In genomic region chr13:76792680-76793334, GRCh38 we compare ENCODE assay signal across 11 cellular contexts.
DNase-seq lines count a peak whose midpoint lies in the region; ATAC-seq and TF ChIP-seq lines count a peak whose summit lies in the region.
"Had no signal": no experiment of that assay in that cellular context is flagged by ENCODE, and none has a peak within 500 bp of the region (broad histone marks: within the 10 kb centered on the region; RNA-seq: fewer than 3 reads in every experiment).

No MANE protein-coding gene starts in this region.

- H3K4me1 Mint-ChIP-seq in nephron, result peaks cover 32% of the 10 kb centered on the region
- H3K4me1 Mint-ChIP-seq in activated CD8-positive, alpha-beta T cell treated with anti-CD3 and anti-CD28 coated beads for 36 hours (ENCODE audit: low read depth), result no peaks in the 10 kb centered on the region
- no peaks in the 10 kb centered on the region for H3K4me1 Mint-ChIP-seq in CD8-positive, alpha-beta T cell (ENCODE audit: low read depth)

- H3K9me3 ChIP-seq in CD8-positive, alpha-beta T cell (ENCODE audit: low read length), result no peaks in the 10 kb centered on the region
- H3K9me3 ChIP-seq: Caco-2 had no signal

- ATAC-seq in activated CD8-positive, alpha-beta T cell treated with anti-CD3 and anti-CD28 coated beads for 36 hours, result no peak
- no peak for ATAC-seq in CD8-positive, alpha-beta T cell

- peak overlapping the region; percentile 67 to 90 (median 74) for H3K27ac Mint-ChIP-seq in nephron
- H3K27ac Mint-ChIP-seq in activated CD8-positive, alpha-beta T cell treated with anti-CD3 and anti-CD28 coated beads for 36 hours, result no peak overlapping the region
- H3K27ac Mint-ChIP-seq in CD8-positive, alpha-beta T cell, result no peak overlapping the region

- CTCF ChIA-PET in activated CD8-positive, alpha-beta T cell treated with anti-CD3 and anti-CD28 coated beads for 36 hours (lab: Charles Lee), result interaction anchor here (1.6 kb wide), 1 partner anchor 9 kb away, joined by 3 read pairs; no protein-coding TSS in a partner anchor
- CTCF ChIA-PET in CD8-positive, alpha-beta T cell (lab: Charles Lee), result no interaction called here

- peak; percentile 59 for DNase-seq in CD1c-positive myeloid dendritic cell (ENCODE audit: extremely low spot score)
- DNase-seq in RPMI7951 (ENCODE audit: low read depth), result peak; percentile 58
- peak; percentile 39 for DNase-seq in fibroblast of gingiva (ENCODE audit: low read depth)
- DNase-seq in T1000 (lab: John Stamatoyannopoulos, UW), result no peak
- DNase-seq in activated CD8-positive, alpha-beta T cell treated with anti-CD3 and anti-CD28 coated beads for 36 hours, result no peak
- no peak for DNase-seq in activated CD8-positive, alpha-beta memory T cell treated with anti-CD3 and anti-CD28 coated beads for 24 hours
- no peak for DNase-seq in CD8-positive, alpha-beta T cell
- DNase-seq: activated gamma-delta T cell treated with Interleukin-2 at 50 U/mL for 16 hours, Caco-2, NCI-H1417 had no signal

- no peaks in the 10 kb centered on the region for H3K9me3 Mint-ChIP-seq in nephron
- no peaks in the 10 kb centered on the region for H3K9me3 Mint-ChIP-seq in activated CD8-positive, alpha-beta T cell treated with anti-CD3 and anti-CD28 coated beads for 36 hours
- no peaks in the 10 kb centered on the region for H3K9me3 Mint-ChIP-seq in CD8-positive, alpha-beta T cell

- H3K27ac ChIP-seq in CD8-positive, alpha-beta T cell (ENCODE audit: low read depth, low read length), result no peak overlapping the region

- no peak overlapping the region for H3K4me3 Mint-ChIP-seq in nephron
- H3K4me3 Mint-ChIP-seq in activated CD8-positive, alpha-beta T cell treated with anti-CD3 and anti-CD28 coated beads for 36 hours, result no peak overlapping the region
- H3K4me3 Mint-ChIP-seq in CD8-positive, alpha-beta T cell, result no peak overlapping the region

- no peaks in the 10 kb centered on the region for H3K27me3 Mint-ChIP-seq in nephron (ENCODE audit: low read depth)
- no peaks in the 10 kb centered on the region for H3K27me3 Mint-ChIP-seq in activated CD8-positive, alpha-beta T cell treated with anti-CD3 and anti-CD28 coated beads for 36 hours
- peaks cover 3% of the 10 kb centered on the region for H3K27me3 Mint-ChIP-seq in CD8-positive, alpha-beta T cell (ENCODE audit: low read depth)

- intact Hi-C loops in activated CD8-positive, alpha-beta T cell treated with anti-CD3 and anti-CD28 coated beads for 36 hours (cut with micrococcal nuclease), result no loop called here
- intact Hi-C loops in CD8-positive, alpha-beta T cell (cut with DNase I, micrococcal nuclease), result no loop called here

- POLR2A ChIA-PET in activated CD8-positive, alpha-beta T cell treated with anti-CD3 and anti-CD28 coated beads for 36 hours (lab: Charles Lee), result no interaction called here
- POLR2A ChIA-PET in CD8-positive, alpha-beta T cell (lab: Charles Lee), result no interaction called here

- no peak overlapping the region for H3K4me3 ChIP-seq in CD8-positive, alpha-beta T cell (ENCODE audit: low read depth, low read length)

- TF ChIP-seq CTCF in nephron (IDR thresholded peaks at IDR 0.05; ENCODE audit: unreplicated experiment in 3 of 3), result no peak
- no peak for TF ChIP-seq CTCF in activated CD8-positive, alpha-beta T cell treated with anti-CD3 and anti-CD28 coated beads for 36 hours (IDR thresholded peaks at IDR 0.05)
- TF ChIP-seq CTCF in CD8-positive, alpha-beta T cell (IDR thresholded peaks at IDR 0.05), result no peak

- no peaks in the 10 kb centered on the region for H3K36me3 ChIP-seq in CD8-positive, alpha-beta T cell (ENCODE audit: insufficient read depth, low read length)

- no peaks in the 10 kb centered on the region for H3K4me1 ChIP-seq in CD8-positive, alpha-beta T cell (ENCODE audit: insufficient read depth, low read length)
- H3K4me1 ChIP-seq: Caco-2 had no signal

- no peaks in the 10 kb centered on the region for H3K27me3 ChIP-seq in CD8-positive, alpha-beta T cell (ENCODE audit: insufficient read depth, low read length)

- no peaks in the 10 kb centered on the region for H3K36me3 Mint-ChIP-seq in nephron (ENCODE audit: low read depth)
- no peaks in the 10 kb centered on the region for H3K36me3 Mint-ChIP-seq in activated CD8-positive, alpha-beta T cell treated with anti-CD3 and anti-CD28 coated beads for 36 hours (ENCODE audit: low read depth)
- H3K36me3 Mint-ChIP-seq in CD8-positive, alpha-beta T cell, result no peaks in the 10 kb centered on the region

Comparison
In these comparisons a context has a peak if more than half of its experiments do, and no peak if none do; other contexts are left out.
1. DNase-seq: peak in CD1c-positive myeloid dendritic cell (single experiment), RPMI7951 (single experiment) and fibroblast of gingiva (single experiment); none in T1000 (single experiment), activated CD8-positive, alpha-beta T cell treated with anti-CD3 and anti-CD28 coated beads for 36 hours (single experiment), activated CD8-positive, alpha-beta memory T cell treated with anti-CD3 and anti-CD28 coated beads for 24 hours (single experiment) and CD8-positive, alpha-beta T cell (0 of 7).
2. H3K27ac Mint-ChIP-seq: peak in nephron (3 of 3); none in activated CD8-positive, alpha-beta T cell treated with anti-CD3 and anti-CD28 coated beads for 36 hours (single experiment) and CD8-positive, alpha-beta T cell (single experiment).